In genomic region chr7:144386741-144387140, GRCh38 we compare ENCODE assay signal across 21 cellular contexts. TPM values are rescaled to one million over a fixed set of nuclear protein-coding genes. Genes with fewer than 3 reads are reported as not detected.
A peak's percentile ranks its signal among the peaks of the same experiment; 100 is the strongest.
DNase-seq lines count a peak whose midpoint lies in the region; ATAC-seq, FAIRE-seq and TF ChIP-seq lines count a peak whose summit lies in the region.
"Had no signal": no experiment of that assay in that cellular context is flagged by ENCODE, and none has a peak within 500 bp of the region (broad histone marks: within the 10 kb centered on the region; RNA-seq: fewer than 3 reads in every experiment).

No MANE protein-coding gene starts in this region.

- ATAC-seq in HG03045 (IDR thresholded peaks at IDR 0.05; ENCODE audit: unreplicated experiment), result no peak
- no peak for ATAC-seq in HG03097 (IDR thresholded peaks at IDR 0.05; ENCODE audit: low FRiP score, unreplicated experiment)
- ATAC-seq: activated naive CD4-positive, alpha-beta T cell treated with anti-CD3 and anti-CD28 coated beads, Interleukin-2, amount 50 U/mL, for 72 hours had no signal

- peak overlapping the region; percentile 46 for H3K4me2 ChIP-seq in osteoblast (ENCODE audit: insufficient read depth, low read length)
- H3K4me2 ChIP-seq: neural progenitor cell had no signal

- no peak overlapping the region for H2AFZ ChIP-seq in osteoblast (ENCODE audit: low read length)
- H2AFZ ChIP-seq: neural progenitor cell had no signal

- no peaks in the 10 kb centered on the region for H4K20me1 ChIP-seq in osteoblast (ENCODE audit: insufficient read depth, low read length)

- H3K79me2 ChIP-seq in osteoblast (ENCODE audit: insufficient read depth, low read length), result no peaks in the 10 kb centered on the region

- H3K4me3 ChIP-seq in epithelial cell of esophagus (ENCODE audit: low read length), result no peak overlapping the region
- no peak overlapping the region for H3K4me3 ChIP-seq in osteoblast (ENCODE audit: insufficient read depth, low read length)
- H3K4me3 ChIP-seq: MG63, neural progenitor cell, right atrium auricular region, SJSA1, suprapubic skin had no signal

- H3K27me3 ChIP-seq in osteoblast (ENCODE audit: insufficient read depth, low read length), result no peaks in the 10 kb centered on the region
- H3K27me3 ChIP-seq: MG63, neural progenitor cell, right atrium auricular region, SJSA1, suprapubic skin had no signal

- DNase-seq in AG20443 (ENCODE audit: low spot score), result peak; percentile 36
- DNase-seq in RCC 7860 (ENCODE audit: low spot score), result peak; percentile 78
- DNase-seq in epithelial cell of esophagus (ENCODE audit: low read depth), result peak; percentile 10
- DNase-seq in osteoblast (ENCODE audit: insufficient read length, low spot score, missing footprints), result peak; percentile 60
- DNase-seq in iPS-NIHi11 (ENCODE audit: low spot score), result no peak
- no peak for DNase-seq in activated CD4-positive, alpha-beta T cell treated with anti-CD3 and anti-CD28 coated beads, Interleukin-2, amount 50 U/mL, for 48 hours
- DNase-seq: cerebellar nuclear complex, MG63, NCI-H187, NCI-H524 treated with DMSO at 0.1 percent for 48 hours, T-helper 9 cell had no signal

- H3K9me3 ChIP-seq in osteoblast (ENCODE audit: low read depth, low read length), result no peaks in the 10 kb centered on the region
- H3K9me3 ChIP-seq: MG63, right atrium auricular region, SJSA1, suprapubic skin had no signal

- H3K27ac ChIP-seq in osteoblast (ENCODE audit: low read depth, low read length), result peak overlapping the region; percentile 64
- H3K27ac ChIP-seq: neural progenitor cell, right atrium auricular region, SJSA1, suprapubic skin had no signal

- peaks cover 30% of the 10 kb centered on the region for H3K4me1 ChIP-seq in osteoblast (ENCODE audit: insufficient read depth, low read length)
- H3K4me1 ChIP-seq: neural progenitor cell had no signal

- no peak for TF ChIP-seq CTCF in epithelial cell of esophagus (IDR thresholded peaks at IDR 0.05; ENCODE audit: insufficient read depth, low read depth, low read length, missing control alignments)
- TF ChIP-seq CTCF in osteoblast (IDR thresholded peaks at IDR 0.05; ENCODE audit: extremely low read depth, low read depth, low read length), result no peak

- H3K36me3 ChIP-seq in osteoblast (ENCODE audit: insufficient read depth, low read length), result no peaks in the 10 kb centered on the region
- H3K36me3 ChIP-seq: MG63, neural progenitor cell, right atrium auricular region, SJSA1, suprapubic skin had no signal

- FAIRE-seq in RCC 7860 (lab: Jason Lieb, UNC), result peak; percentile 67
- FAIRE-seq: H54 had no signal

RNA-seq across cellular contexts. Expression of gene NOBOX, which starts 16.8 kb away (rescaled TPM):
- not detected in 2 replicates for total RNA-seq in osteoblast
- total RNA-seq: activated naive CD4-positive, alpha-beta T cell treated with anti-CD3 and anti-CD28 coated beads, Interleukin-2, amount 50 U/mL, for 72 hours; mesenteric fat pad; OCI-LY7; right atrium auricular region; SJSA1; suprapubic skin had no signal

RNA-seq across cellular contexts. Expression of gene ARHGEF5, which starts 31.5 kb away (rescaled TPM):
- total RNA-seq in osteoblast, result 4.7 and 8.5 TPM in 2 replicates
- total RNA-seq: OCI-LY7 had no signal

Comparison
In these comparisons a context has a peak if more than half of its experiments do, and no peak if none do; other contexts are left out.
1. DNase-seq: peak in AG20443 (single experiment), RCC 7860 (single experiment), epithelial cell of esophagus (single experiment) and osteoblast (single experiment); none in iPS-NIHi11 (single experiment) and activated CD4-positive, alpha-beta T cell treated with anti-CD3 and anti-CD28 coated beads, Interleukin-2, amount 50 U/mL, for 48 hours (0 of 2).